In the genomic region with DNA sequence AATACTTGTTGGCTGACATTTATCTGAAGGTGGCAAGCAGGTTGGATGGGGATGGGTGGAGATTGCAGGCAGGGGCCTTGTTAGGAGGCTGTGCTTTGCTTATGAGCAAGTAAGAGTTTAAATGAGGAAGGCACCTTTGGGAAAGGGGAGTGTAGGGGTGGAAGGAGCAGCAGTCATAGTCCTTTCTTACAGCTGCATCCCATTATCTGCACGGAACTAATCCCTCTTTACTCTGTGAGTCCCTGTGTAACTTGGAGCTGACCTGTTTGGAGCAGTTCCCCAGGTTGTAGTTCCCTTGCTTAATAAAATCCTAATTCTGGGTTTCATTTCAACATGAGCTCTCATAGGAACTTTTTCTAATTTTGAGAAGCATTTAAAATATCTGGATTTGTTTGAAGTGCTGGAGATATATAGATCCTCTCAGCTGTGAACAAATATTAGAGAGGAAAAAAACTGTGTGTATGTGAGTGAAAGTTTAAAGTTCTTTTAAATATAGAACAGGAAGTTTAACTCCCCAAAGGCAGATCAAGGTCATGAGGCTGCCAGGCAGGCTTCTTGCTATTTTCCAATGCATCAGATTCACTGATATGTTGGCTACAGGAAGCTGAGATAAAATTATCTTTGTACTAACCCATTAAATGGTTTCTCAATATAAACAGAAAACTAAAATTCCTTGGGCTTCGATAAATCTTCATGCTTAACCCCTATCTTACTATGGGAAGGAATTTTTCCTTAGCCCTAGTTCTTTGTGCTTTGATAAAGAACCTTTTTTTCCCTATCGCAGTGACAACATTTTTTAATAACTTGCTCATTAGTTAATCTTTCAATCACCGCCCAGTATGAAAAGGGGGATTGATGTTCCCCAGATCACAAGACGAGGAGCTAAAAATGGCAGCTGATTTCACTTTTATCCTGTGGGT, we compare ENCODE assay signal across 12 cellular contexts.
A peak's percentile ranks its signal among the peaks of the same experiment; 100 is the strongest.
DNase-seq lines count a peak whose midpoint lies in the region; ATAC-seq, FAIRE-seq and TF ChIP-seq lines count a peak whose summit lies in the region.
"Had no signal": no experiment of that assay in that cellular context is flagged by ENCODE, and none has a peak within 500 bp of the region (broad histone marks: within the 10 kb centered on the region; RNA-seq: fewer than 3 reads in every experiment).

No MANE protein-coding gene starts in this region.

- H3K27me3 ChIP-seq in HepG2 (ENCODE audit: control insufficient read depth in 1 of 2, insufficient read depth in 2 of 2, low read length in 2 of 2), result no peaks in the 10 kb centered on the region
- no peaks in the 10 kb centered on the region for H3K27me3 ChIP-seq in suprapubic skin
- H3K27me3 ChIP-seq: ascending aorta had no signal

- in situ Hi-C loops in HepG2 (cut with HindIII; ENCODE audit: extremely low pct_ligation_motif_present, low pct_unique_long_range_greater_than_20kb), result no loop called here

- TF ChIP-seq EP300 in HepG2 (IDR thresholded peaks at IDR 0.05; ENCODE audit: low read depth in 2 of 2, low read length in 2 of 2), result peak in 1 of 2 experiments; percentile 89; a peak in 2 of 4 replicates
- TF ChIP-seq EP300 in HepG2 (CRISPR knock-in tag; IDR thresholded peaks at IDR 0.05; ENCODE audit: borderline replicate concordance), result 0 out of 2 replicates have a peak, but pooled peaks have one; percentile 31
- no peak for TF ChIP-seq EP300 in suprapubic skin (IDR thresholded peaks at IDR 0.05)

- H2AFZ ChIP-seq in HepG2 (ENCODE audit: low read length), result no peak overlapping the region

- peaks cover 51% of the 10 kb centered on the region for H3K79me2 ChIP-seq in HepG2 (ENCODE audit: insufficient read depth, low read length)

- DNase-seq in SIG-M5 treated with dmso at 0.1 percent for 504 hours (lab: John Stamatoyannopoulos, UW; ENCODE audit: unreplicated experiment), result peak; percentile 22
- DNase-seq in SIG-M5 (lab: John Stamatoyannopoulos, UW), result no peak
- peak; percentile 75 for DNase-seq in amniotic epithelial cell (ENCODE audit: low read depth)
- DNase-seq in HepG2 (ENCODE audit: low spot score), result peak; percentile 77
- DNase-seq in suprapubic skin (ENCODE audit: low spot score in 2 of 2), result no peak
- DNase-seq in activated CD4-positive, CD25-positive, alpha-beta regulatory T cell (lab: John Stamatoyannopoulos, UW), result no peak
- no peak for DNase-seq in activated T-cell treated with anti-CD3 and anti-CD28 coated beads, Interleukin-2, amount 50 U/mL, for 1 hour
- DNase-seq: hypothalamus, NCI-H2171 treated with DMSO at 0.1 percent for 48 hours had no signal

- peak overlapping the region; percentile 52 for H3K4me2 ChIP-seq in HepG2 (ENCODE audit: low read depth, low read length)

- peak overlapping the region; percentile 48 for H3K9ac ChIP-seq in HepG2 (ENCODE audit: insufficient read depth, low read depth, low read length)

- H3K27ac ChIP-seq in HepG2 (ENCODE audit: extremely low read length, insufficient read depth, low read length) (peak overlapping the region; percentile 81), suprapubic skin (peak overlapping the region; percentile 57)

- CTCF ChIA-PET in HepG2 (lab: Yijun Ruan, JAX; ENCODE audit: low intra/inter-chr PET ratio, low total read pairs), result no interaction called here

- WGBS in HepG2 (ENCODE audit: low lambda C conversion rate), result 67% methylated on average over 5 of the region's 5 CpGs
- 49% methylated on average over 5 of the region's 5 CpGs for WGBS in suprapubic skin

- peaks cover 64% of the 10 kb centered on the region for H3K4me1 ChIP-seq in HepG2 (ENCODE audit: insufficient read depth, low read length)
- peaks cover 25% of the 10 kb centered on the region for H3K4me1 ChIP-seq in suprapubic skin

- ATAC-seq in HepG2 (peak; percentile 79), GM19351 (IDR thresholded peaks at IDR 0.05; ENCODE audit: unreplicated experiment) (no peak)

- BruUV-seq in HepG2 (replicated peaks; lab: Mats Ljungman, UMichigan), result no TSS peak

- TF ChIP-seq POLR2A in HepG2 (IDR thresholded peaks at IDR 0.05; ENCODE audit: insufficient read depth in 1 of 2, low read depth in 2 of 2, low read length in 2 of 2), result no peak
- TF ChIP-seq POLR2A in suprapubic skin (IDR thresholded peaks at IDR 0.05), result no peak

- peaks cover 2% of the 10 kb centered on the region; the same call in 1 of the 2 replicates for H4K20me1 ChIP-seq in HepG2 (ENCODE audit: insufficient read depth, low read length)

- H3K36me3 ChIP-seq in HepG2 (replicated peaks in 1 of 2; ENCODE audit: control insufficient read depth in 1 of 2, insufficient read depth in 2 of 2, low read length in 2 of 2) (peaks cover 60 to 97% of the 10 kb centered on the region in 2 experiments), suprapubic skin (peaks cover 58% of the 10 kb centered on the region)

- no peak for FAIRE-seq in HepG2 (lab: Jason Lieb, UNC)
- FAIRE-seq: A204.1 had no signal

- POLR2A ChIA-PET in HepG2 (lab: Yijun Ruan, JAX), result interaction anchor here (1.0 to 2.1 kb wide), 9 partner anchors 9 to 86 kb away, joined by 3 to 21 read pairs (median 8); no protein-coding TSS in a partner anchor

- no peak; the same call in 1 of the 2 replicates for TF ChIP-seq RAD21 in HepG2 (CRISPR knock-in tag; IDR thresholded peaks at IDR 0.05)

- H3K9me3 ChIP-seq in HepG2 (ENCODE audit: low read length) (no peaks in the 10 kb centered on the region), suprapubic skin (no peaks in the 10 kb centered on the region)
- H3K9me3 ChIP-seq: ascending aorta had no signal

- intact Hi-C loops in HepG2 (cut with micrococcal nuclease; ENCODE audit: unreplicated experiment), result loop anchor here (5.0 kb wide), 1 partner anchor 57 kb away; no protein-coding TSS in a partner anchor

- TF ChIP-seq CTCF in HepG2 (CRISPR knock-in tag; IDR thresholded peaks at IDR 0.05) (no peak), suprapubic skin (IDR thresholded peaks at IDR 0.05) (no peak)

- H3K4me3 ChIP-seq in HepG2 (replicated peaks in 1 of 3; ENCODE audit: insufficient read depth in 1 of 3, low read depth in 2 of 3, low read length in 3 of 3) (peak overlapping the region in 1 of 3 experiments; percentile 10; a peak in 1 of 6 replicates), suprapubic skin (no peak overlapping the region)
- H3K4me3 ChIP-seq: ascending aorta had no signal

TF ChIP-seq in HepG2, 621 proteins besides CTCF, POLR2A, EP300 and RAD21 (continues in another document):
- TF ChIP-seq, protein P1, sequence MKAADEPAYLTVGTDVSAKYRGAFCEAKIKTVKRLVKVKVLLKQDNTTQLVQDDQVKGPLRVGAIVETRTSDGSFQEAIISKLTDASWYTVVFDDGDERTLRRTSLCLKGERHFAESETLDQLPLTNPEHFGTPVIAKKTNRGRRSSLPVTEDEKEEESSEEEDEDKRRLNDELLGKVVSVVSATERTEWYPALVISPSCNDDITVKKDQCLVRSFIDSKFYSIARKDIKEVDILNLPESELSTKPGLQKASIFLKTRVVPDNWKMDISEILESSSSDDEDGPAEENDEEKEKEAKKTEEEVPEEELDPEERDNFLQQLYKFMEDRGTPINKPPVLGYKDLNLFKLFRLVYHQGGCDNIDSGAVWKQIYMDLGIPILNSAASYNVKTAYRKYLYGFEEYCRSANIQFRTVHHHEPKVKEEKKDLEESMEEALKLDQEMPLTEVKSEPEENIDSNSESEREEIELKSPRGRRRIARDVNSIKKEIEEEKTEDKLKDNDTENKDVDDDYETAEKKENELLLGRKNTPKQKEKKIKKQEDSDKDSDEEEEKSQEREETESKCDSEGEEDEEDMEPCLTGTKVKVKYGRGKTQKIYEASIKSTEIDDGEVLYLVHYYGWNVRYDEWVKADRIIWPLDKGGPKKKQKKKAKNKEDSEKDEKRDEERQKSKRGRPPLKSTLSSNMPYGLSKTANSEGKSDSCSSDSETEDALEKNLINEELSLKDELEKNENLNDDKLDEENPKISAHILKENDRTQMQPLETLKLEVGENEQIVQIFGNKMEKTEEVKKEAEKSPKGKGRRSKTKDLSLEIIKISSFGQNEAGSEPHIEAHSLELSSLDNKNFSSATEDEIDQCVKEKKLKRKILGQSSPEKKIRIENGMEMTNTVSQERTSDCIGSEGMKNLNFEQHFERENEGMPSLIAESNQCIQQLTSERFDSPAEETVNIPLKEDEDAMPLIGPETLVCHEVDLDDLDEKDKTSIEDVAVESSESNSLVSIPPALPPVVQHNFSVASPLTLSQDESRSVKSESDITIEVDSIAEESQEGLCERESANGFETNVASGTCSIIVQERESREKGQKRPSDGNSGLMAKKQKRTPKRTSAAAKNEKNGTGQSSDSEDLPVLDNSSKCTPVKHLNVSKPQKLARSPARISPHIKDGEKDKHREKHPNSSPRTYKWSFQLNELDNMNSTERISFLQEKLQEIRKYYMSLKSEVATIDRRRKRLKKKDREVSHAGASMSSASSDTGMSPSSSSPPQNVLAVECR (CRISPR knock-in tag; IDR thresholded peaks at IDR 0.05; ENCODE audit: borderline replicate concordance), result peak; percentile 31; the same call in 1 of the 2 replicates
- TF ChIP-seq, protein P2, sequence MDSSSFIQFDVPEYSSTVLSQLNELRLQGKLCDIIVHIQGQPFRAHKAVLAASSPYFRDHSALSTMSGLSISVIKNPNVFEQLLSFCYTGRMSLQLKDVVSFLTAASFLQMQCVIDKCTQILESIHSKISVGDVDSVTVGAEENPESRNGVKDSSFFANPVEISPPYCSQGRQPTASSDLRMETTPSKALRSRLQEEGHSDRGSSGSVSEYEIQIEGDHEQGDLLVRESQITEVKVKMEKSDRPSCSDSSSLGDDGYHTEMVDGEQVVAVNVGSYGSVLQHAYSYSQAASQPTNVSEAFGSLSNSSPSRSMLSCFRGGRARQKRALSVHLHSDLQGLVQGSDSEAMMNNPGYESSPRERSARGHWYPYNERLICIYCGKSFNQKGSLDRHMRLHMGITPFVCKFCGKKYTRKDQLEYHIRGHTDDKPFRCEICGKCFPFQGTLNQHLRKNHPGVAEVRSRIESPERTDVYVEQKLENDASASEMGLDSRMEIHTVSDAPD (CRISPR knock-in tag; IDR thresholded peaks at IDR 0.05), result no peak
- TF ChIP-seq DNMT1 (CRISPR knock-in tag; IDR thresholded peaks at IDR 0.05) (no peak), ZNF12 (CRISPR knock-in tag; IDR thresholded peaks at IDR 0.05) (no peak), SP140L (CRISPR knock-in tag; IDR thresholded peaks at IDR 0.05; ENCODE audit: borderline replicate concordance) (no peak), KDM3A (CRISPR knock-in tag; IDR thresholded peaks at IDR 0.05; ENCODE audit: low read depth) (0 out of 2 replicates have a peak, but pooled peaks have one; percentile 52)
- TF ChIP-seq, protein P3, sequence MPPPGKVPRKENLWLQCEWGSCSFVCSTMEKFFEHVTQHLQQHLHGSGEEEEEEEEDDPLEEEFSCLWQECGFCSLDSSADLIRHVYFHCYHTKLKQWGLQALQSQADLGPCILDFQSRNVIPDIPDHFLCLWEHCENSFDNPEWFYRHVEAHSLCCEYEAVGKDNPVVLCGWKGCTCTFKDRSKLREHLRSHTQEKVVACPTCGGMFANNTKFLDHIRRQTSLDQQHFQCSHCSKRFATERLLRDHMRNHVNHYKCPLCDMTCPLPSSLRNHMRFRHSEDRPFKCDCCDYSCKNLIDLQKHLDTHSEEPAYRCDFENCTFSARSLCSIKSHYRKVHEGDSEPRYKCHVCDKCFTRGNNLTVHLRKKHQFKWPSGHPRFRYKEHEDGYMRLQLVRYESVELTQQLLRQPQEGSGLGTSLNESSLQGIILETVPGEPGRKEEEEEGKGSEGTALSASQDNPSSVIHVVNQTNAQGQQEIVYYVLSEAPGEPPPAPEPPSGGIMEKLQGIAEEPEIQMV (CRISPR knock-in tag; IDR thresholded peaks at IDR 0.05; ENCODE audit: low read depth), result 0 out of 2 replicates have a peak, but pooled peaks have one; percentile 37

Comparison
In these comparisons a context has a peak if more than half of its experiments do, and no peak if none do; other contexts are left out.
1. DNase-seq: peak in SIG-M5 treated with dmso at 0.1 percent for 504 hours (single experiment), amniotic epithelial cell (single experiment) and HepG2 (single experiment); none in SIG-M5 (single experiment), suprapubic skin (0 of 2), activated CD4-positive, CD25-positive, alpha-beta regulatory T cell (0 of 4) and activated T-cell treated with anti-CD3 and anti-CD28 coated beads, Interleukin-2, amount 50 U/mL, for 1 hour (single experiment).